ENCODE assay signal across 18 cellular contexts in genomic region chr7:77504951-77505350, GRCh38. TPM values are rescaled to one million over a fixed set of nuclear protein-coding genes. Genes with fewer than 3 reads are reported as not detected.
DNase-seq lines count a peak whose midpoint lies in the region; ATAC-seq and TF ChIP-seq lines count a peak whose summit lies in the region.
"Had no signal": no experiment of that assay in that cellular context is flagged by ENCODE, and none has a peak within 500 bp of the region (broad histone marks: within the 10 kb centered on the region; RNA-seq: fewer than 3 reads in every experiment).

No MANE protein-coding gene starts in this region.

- no peak overlapping the region for H3K27ac ChIP-seq in CD4-positive, alpha-beta T cell (ENCODE audit: low read depth, low read length)

- H3K36me3 Mint-ChIP-seq in activated naive CD4-positive, alpha-beta T cell treated with anti-CD3 and anti-CD28 coated beads, Interleukin-2, amount 50 U/mL, for 72 hours = no peaks in the 10 kb centered on the region
- no peaks in the 10 kb centered on the region for H3K36me3 Mint-ChIP-seq in activated CD4-positive, alpha-beta memory T cell treated with anti-CD3 and anti-CD28 coated beads, Interleukin-2, amount 10 ng/mL, durations not matched to agents 7 days and 5 days (ENCODE audit: low read depth)
- H3K36me3 Mint-ChIP-seq in CD4-positive, alpha-beta T cell (ENCODE audit: low read depth) = no peaks in the 10 kb centered on the region
- H3K36me3 Mint-ChIP-seq: CD4-positive, CD25-positive, alpha-beta regulatory T cell had no signal

- H3K4me3 Mint-ChIP-seq in activated CD4-positive, alpha-beta memory T cell treated with anti-CD3 and anti-CD28 coated beads, Interleukin-2, amount 10 ng/mL, durations not matched to agents 7 days and 5 days = no peak overlapping the region
- no peak overlapping the region for H3K4me3 Mint-ChIP-seq in CD4-positive, alpha-beta T cell
- H3K4me3 Mint-ChIP-seq: CD4-positive, CD25-positive, alpha-beta regulatory T cell; HFFc6 had no signal

- intact Hi-C loops in CD4-positive, alpha-beta T cell (cut with DNase I, micrococcal nuclease) = no loop called here

- no peak for ATAC-seq in activated naive CD4-positive, alpha-beta T cell treated with anti-CD3 and anti-CD28 coated beads, Interleukin-2, amount 50 U/mL, for 72 hours
- ATAC-seq in CD4-positive, alpha-beta T cell (ENCODE audit: poor library complexity) = no peak
- ATAC-seq: HCT116 had no signal

- peaks cover 1% of the 10 kb centered on the region for H3K27me3 Mint-ChIP-seq in activated CD4-positive, alpha-beta memory T cell treated with anti-CD3 and anti-CD28 coated beads, Interleukin-2, amount 10 ng/mL, durations not matched to agents 7 days and 5 days
- no peaks in the 10 kb centered on the region for H3K27me3 Mint-ChIP-seq in CD4-positive, alpha-beta T cell

- CTCF ChIA-PET in activated CD4-positive, alpha-beta memory T cell treated with anti-CD3 and anti-CD28 coated beads, Interleukin-2, amount 10 ng/mL, durations not matched to agents 7 days and 5 days (lab: Charles Lee) = no interaction called here
- CTCF ChIA-PET in CD4-positive, alpha-beta T cell (lab: Charles Lee) = no interaction called here

- TF ChIP-seq CTCF in CD4-positive, alpha-beta T cell (IDR thresholded peaks at IDR 0.05) = no peak

- no peaks in the 10 kb centered on the region for H3K9me3 Mint-ChIP-seq in activated naive CD4-positive, alpha-beta T cell treated with anti-CD3 and anti-CD28 coated beads, Interleukin-2, amount 50 U/mL, for 72 hours
- no peaks in the 10 kb centered on the region for H3K9me3 Mint-ChIP-seq in activated CD4-positive, alpha-beta memory T cell treated with anti-CD3 and anti-CD28 coated beads, Interleukin-2, amount 10 ng/mL, durations not matched to agents 7 days and 5 days
- H3K9me3 Mint-ChIP-seq in CD4-positive, alpha-beta T cell = no peaks in the 10 kb centered on the region

- DNase-seq in SK-MEL-5 (ENCODE audit: low read depth, low spot score) = peak; percentile 26
- DNase-seq in foreskin melanocyte = peak; percentile 33
- peak; percentile 66 for DNase-seq in pons (ENCODE audit: low spot score)
- no peak for DNase-seq in activated naive CD4-positive, alpha-beta T cell treated with anti-CD3 and anti-CD28 coated beads, Interleukin-2, amount 50 U/mL, for 72 hours (ENCODE audit: low spot score in 2 of 2)
- DNase-seq in activated CD4-positive, alpha-beta memory T cell treated with anti-CD3 and anti-CD28 coated beads, Interleukin-2, amount 10 ng/mL, durations not matched to agents 7 days and 5 days = no peak
- DNase-seq in CD4-positive, alpha-beta T cell = no peak
- DNase-seq: ACHN; BE2C; C1 segment of cervical spinal cord; CD4-positive, CD25-positive, alpha-beta regulatory T cell; DMS153; DMS79; GDM1; GOT3; H7; HFFc6; IMR-90 had no signal

- H3K27me3 ChIP-seq in CD4-positive, alpha-beta T cell (ENCODE audit: control insufficient read depth, insufficient read depth, low read length) = no peaks in the 10 kb centered on the region

- no peak overlapping the region for H3K27ac Mint-ChIP-seq in activated naive CD4-positive, alpha-beta T cell treated with anti-CD3 and anti-CD28 coated beads, Interleukin-2, amount 50 U/mL, for 72 hours
- H3K27ac Mint-ChIP-seq in activated CD4-positive, alpha-beta memory T cell treated with anti-CD3 and anti-CD28 coated beads, Interleukin-2, amount 10 ng/mL, durations not matched to agents 7 days and 5 days = no peak overlapping the region
- no peak overlapping the region for H3K27ac Mint-ChIP-seq in CD4-positive, alpha-beta T cell
- H3K27ac Mint-ChIP-seq: CD4-positive, CD25-positive, alpha-beta regulatory T cell; HFFc6 had no signal

- H3K9me3 ChIP-seq in CD4-positive, alpha-beta T cell (ENCODE audit: control insufficient read depth, low read length) = no peaks in the 10 kb centered on the region
- H3K9me3 ChIP-seq: BE2C had no signal

- no peaks in the 10 kb centered on the region for H3K4me1 Mint-ChIP-seq in activated CD4-positive, alpha-beta memory T cell treated with anti-CD3 and anti-CD28 coated beads, Interleukin-2, amount 10 ng/mL, durations not matched to agents 7 days and 5 days
- no peaks in the 10 kb centered on the region for H3K4me1 Mint-ChIP-seq in CD4-positive, alpha-beta T cell (ENCODE audit: low read depth)
- H3K4me1 Mint-ChIP-seq: CD4-positive, CD25-positive, alpha-beta regulatory T cell had no signal

- POLR2A ChIA-PET in activated CD4-positive, alpha-beta memory T cell treated with anti-CD3 and anti-CD28 coated beads, Interleukin-2, amount 10 ng/mL, durations not matched to agents 7 days and 5 days (lab: Charles Lee) = no interaction called here
- POLR2A ChIA-PET in CD4-positive, alpha-beta T cell (lab: Charles Lee) = no interaction called here

- in situ Hi-C loops in SK-MEL-5 (cut with HindIII; ENCODE audit: low pct_unique_long_range_greater_than_20kb, low sequenced_read_pairs) = no loop called here

RNA-seq across cellular contexts. Expression of gene PTPN12, which starts 32.1 kb away (rescaled TPM):
- 36.4 and 39.5 TPM in 2 replicates for total RNA-seq in SK-MEL-5 (2014; rRNA removed; shearing (Covaris generic))
- polyA plus RNA-seq in SK-MEL-5 (2015; cell fraction: cytosol; rRNA removed) = 62.3 and 78.9 TPM in 2 replicates
- polyA plus RNA-seq in SK-MEL-5 (2015; cell fraction: nucleus; rRNA removed) = 72.8 and 116 TPM in 2 replicates
- 10 to 100 TPM; 13.6 to 21.9 TPM for total RNA-seq in activated naive CD4-positive, alpha-beta T cell treated with anti-CD3 and anti-CD28 coated beads, Interleukin-2, amount 50 U/mL, for 72 hours
- 10 to 100 TPM; 21.4 to 22.0 TPM for total RNA-seq in activated CD4-positive, alpha-beta memory T cell treated with anti-CD3 and anti-CD28 coated beads, Interleukin-2, amount 10 ng/mL, durations not matched to agents 7 days and 5 days
- total RNA-seq in CD4-positive, alpha-beta T cell = 10 to 100 TPM; 11.7 to 14.8 TPM

Comparison
In these comparisons a context has a peak if more than half of its experiments do, and no peak if none do; other contexts are left out.
1. DNase-seq: peak in SK-MEL-5 (single experiment), foreskin melanocyte (single experiment) and pons (single experiment); none in activated naive CD4-positive, alpha-beta T cell treated with anti-CD3 and anti-CD28 coated beads, Interleukin-2, amount 50 U/mL, for 72 hours (0 of 2), activated CD4-positive, alpha-beta memory T cell treated with anti-CD3 and anti-CD28 coated beads, Interleukin-2, amount 10 ng/mL, durations not matched to agents 7 days and 5 days (single experiment) and CD4-positive, alpha-beta T cell (0 of 10).